10 cellular contexts compared by ENCODE assay signal in the genomic region with DNA sequence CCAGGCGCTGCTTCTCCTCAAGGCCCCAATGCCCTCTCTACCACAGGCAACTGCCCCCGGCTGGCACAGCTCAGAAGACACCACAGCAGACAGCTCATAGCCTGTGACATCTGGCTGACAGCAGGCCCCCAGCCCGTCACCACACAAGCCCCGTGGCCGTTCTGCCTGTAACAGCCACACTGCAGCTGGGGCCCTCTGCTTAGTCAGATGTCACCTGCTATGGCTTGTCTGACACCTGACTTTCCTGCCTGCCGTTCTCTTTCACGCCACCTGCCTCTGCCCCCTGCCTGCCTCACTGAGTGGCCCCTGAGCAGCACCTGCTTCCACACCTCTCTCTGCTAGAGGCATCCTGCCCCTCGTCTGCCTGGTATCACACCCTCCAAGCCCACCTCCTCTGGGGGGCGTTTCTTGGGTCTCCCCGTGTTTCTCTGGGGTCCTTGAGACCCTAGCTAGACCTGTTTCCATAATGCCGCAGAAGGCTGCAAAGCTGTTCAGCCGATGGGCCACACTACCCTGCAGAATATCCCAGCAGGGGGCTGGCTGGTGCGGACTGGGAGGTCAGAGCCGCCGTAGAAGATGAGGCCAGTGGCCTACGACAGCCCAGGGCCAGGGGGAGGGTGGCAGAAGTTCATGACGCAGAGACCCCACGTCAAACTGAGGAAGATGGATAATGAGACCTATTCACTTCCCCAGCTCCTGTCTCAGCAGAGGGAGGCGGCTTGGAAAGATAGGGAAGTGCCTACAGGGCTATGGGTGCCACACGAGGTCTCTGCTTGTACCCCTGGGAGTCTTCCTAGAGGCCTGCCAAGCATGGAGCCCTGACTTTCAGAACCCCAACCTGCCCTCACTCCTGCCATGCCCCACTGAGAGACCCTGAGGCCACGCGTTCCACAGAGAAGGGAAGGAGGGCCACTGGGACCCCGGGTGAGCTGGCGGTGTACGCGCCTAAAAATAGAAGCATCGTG.
DNase-seq lines count a peak whose midpoint lies in the region; ATAC-seq and TF ChIP-seq lines count a peak whose summit lies in the region.
"Had no signal": no experiment of that assay in that cellular context is flagged by ENCODE, and none has a peak within 500 bp of the region (broad histone marks: within the 10 kb centered on the region; RNA-seq: fewer than 3 reads in every experiment).

No MANE protein-coding gene starts in this region.

- no peak overlapping the region for H3K4me3 Mint-ChIP-seq in WTC11
- H3K4me3 Mint-ChIP-seq in progenitor cell of endocrine pancreas (ENCODE audit: low read depth): no peak overlapping the region

- H3K27ac Mint-ChIP-seq in WTC11 (no peak overlapping the region), progenitor cell of endocrine pancreas (peak overlapping the region; percentile 14)

- POLR2A ChIA-PET in WTC11 (lab: Charles Lee): no interaction called here

- H3K4me1 Mint-ChIP-seq in WTC11 (no peaks in the 10 kb centered on the region), progenitor cell of endocrine pancreas (ENCODE audit: low read depth) (no peaks in the 10 kb centered on the region)

- TF ChIP-seq POLR2A in transverse colon (IDR thresholded peaks at IDR 0.05): no peak

- H3K9me3 ChIP-seq in transverse colon: no peaks in the 10 kb centered on the region
- H3K9me3 ChIP-seq: ovary had no signal

- H3K4me1 ChIP-seq in transverse colon: no peaks in the 10 kb centered on the region

- no peak overlapping the region for H3K27ac ChIP-seq in transverse colon
- H3K27ac ChIP-seq: ovary had no signal

- no peak for TF ChIP-seq EP300 in transverse colon (IDR thresholded peaks at IDR 0.05; ENCODE audit: low read depth)

- DNase-seq in activated CD8-positive, alpha-beta memory T cell treated with anti-CD3 and anti-CD28 coated beads, Interleukin-2, amount 50 U/mL, for 4 hours: peak; percentile 11
- DNase-seq in activated CD8-positive, alpha-beta memory T cell treated with anti-CD3 and anti-CD28 coated beads, Interleukin-2, amount 50 U/mL, for 48 hours: no peak
- DNase-seq in NAMALWA (ENCODE audit: low spot score) (peak; percentile 47), WTC11 (ENCODE audit: low spot score) (peak; percentile 9), progenitor cell of endocrine pancreas (ENCODE audit: low spot score, unreplicated experiment) (no peak), transverse colon (no peak)
- DNase-seq: effector memory CD4-positive, alpha-beta T cell had no signal

- intact Hi-C loops in transverse colon (cut with DNase I; ENCODE audit: low total_unique reads): no loop called here

- in situ Hi-C loops in transverse colon (cut with MboI; ENCODE audit: low pct_ligation_motif_present in 1 of 4, low pct_unique_long_range_greater_than_20kb in 1 of 4, low sequenced_read_pairs in 3 of 4): loop anchor here in 1 of 4 donors (25.0 kb wide), 1 partner anchor 182 kb away; a partner anchor contains a TSS

- TF ChIP-seq CTCF in WTC11 (IDR thresholded peaks at IDR 0.05) (no peak), progenitor cell of endocrine pancreas (IDR thresholded peaks at IDR 0.05; ENCODE audit: unreplicated experiment) (no peak), transverse colon (IDR thresholded peaks at IDR 0.05) (no peak)

- H3K36me3 Mint-ChIP-seq in WTC11 (no peaks in the 10 kb centered on the region), progenitor cell of endocrine pancreas (ENCODE audit: insufficient read depth) (no peaks in the 10 kb centered on the region)

- no peaks in the 10 kb centered on the region for H3K27me3 ChIP-seq in transverse colon
- H3K27me3 ChIP-seq: ovary had no signal

- ATAC-seq in WTC11 (no peak), GM18858 (IDR thresholded peaks at IDR 0.05; ENCODE audit: unreplicated experiment) (no peak), GM19397 (IDR thresholded peaks at IDR 0.05; ENCODE audit: unreplicated experiment) (no peak)

- H3K9me3 Mint-ChIP-seq in WTC11 (peaks cover 8% of the 10 kb centered on the region), progenitor cell of endocrine pancreas (ENCODE audit: low read depth) (no peaks in the 10 kb centered on the region)

- H3K27me3 Mint-ChIP-seq in WTC11 (ENCODE audit: low read depth): no peaks in the 10 kb centered on the region
- H3K27me3 Mint-ChIP-seq in progenitor cell of endocrine pancreas: peaks cover 2% of the 10 kb centered on the region

- CTCF ChIA-PET in WTC11 (lab: Charles Lee): interaction anchor here (0.8 kb wide), 1 partner anchor 58 kb away, joined by 3 read pairs; no protein-coding TSS in a partner anchor

- H3K4me3 ChIP-seq in transverse colon: no peak overlapping the region
- H3K4me3 ChIP-seq: ovary had no signal

- WGBS in transverse colon (ENCODE audit: low coverage in 1 of 2), 2 donors: 50 to 75% methylated on average over 2 to 27 of the region's 27 CpGs

- H3K36me3 ChIP-seq in transverse colon: no peaks in the 10 kb centered on the region
- H3K36me3 ChIP-seq: ovary had no signal

TF ChIP-seq in WTC11, 78 proteins besides CTCF, POLR2A, EP300 and RAD21:
- TF ChIP-seq ETV6 (CRISPR knock-in tag; IDR thresholded peaks at IDR 0.05): no peak

Comparison
In these comparisons a context has a peak if more than half of its experiments do, and no peak if none do; other contexts are left out.
1. DNase-seq: peak in activated CD8-positive, alpha-beta memory T cell treated with anti-CD3 and anti-CD28 coated beads, Interleukin-2, amount 50 U/mL, for 4 hours (single experiment), NAMALWA (single experiment) and WTC11 (single experiment); none in activated CD8-positive, alpha-beta memory T cell treated with anti-CD3 and anti-CD28 coated beads, Interleukin-2, amount 50 U/mL, for 48 hours (single experiment), progenitor cell of endocrine pancreas (single experiment) and transverse colon (single experiment).